ENCODE assay signal across 8 cellular contexts in the genomic region with DNA sequence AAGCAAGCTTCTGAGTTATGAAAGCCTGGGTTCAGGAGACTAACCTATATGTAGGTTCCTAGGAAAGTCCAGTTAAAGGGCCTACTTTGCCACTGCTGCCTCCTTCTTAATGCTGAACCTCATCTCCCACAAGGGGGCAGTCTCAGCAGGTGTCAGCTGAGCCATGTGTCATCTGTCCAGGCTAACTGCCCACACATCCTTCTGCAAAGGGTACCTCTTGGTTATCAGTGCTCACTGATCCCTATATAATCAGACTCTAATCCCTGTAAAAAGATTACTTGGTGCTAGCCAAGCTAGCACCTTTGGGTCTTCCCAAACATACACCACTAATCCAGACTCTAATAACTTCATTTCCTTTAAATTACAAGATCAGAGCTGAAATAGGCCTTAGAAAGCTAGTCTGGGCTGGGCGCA. TPM values are rescaled to one million over a fixed set of nuclear protein-coding genes. Genes with fewer than 3 reads are reported as not detected.
A peak's percentile ranks its signal among the peaks of the same experiment; 100 is the strongest.
DNase-seq lines count a peak whose midpoint lies in the region; ATAC-seq and TF ChIP-seq lines count a peak whose summit lies in the region.

No MANE protein-coding gene starts in this region.

- TF ChIP-seq EP300 in stomach (IDR thresholded peaks at IDR 0.05) = no peak

- H3K27me3 ChIP-seq in AG04450 (ENCODE audit: control insufficient read depth, insufficient read depth, low read length) (no peaks in the 10 kb centered on the region), lung (ENCODE audit: control insufficient read depth, insufficient read depth) (no peaks in the 10 kb centered on the region), stomach (no peaks in the 10 kb centered on the region)

- H3K27ac ChIP-seq in AG04450 (ENCODE audit: low read depth, low read length) (peak overlapping the region; percentile 3), coronary artery (no peak overlapping the region), lung (ENCODE audit: low read depth in 1 of 2, low read length in 1 of 2) (no peak overlapping the region), stomach (peak overlapping the region in 1 of 5 donors; percentile 5)

- no peak for TF ChIP-seq POLR2A in stomach (IDR thresholded peaks at IDR 0.05)

- H3K4me3 ChIP-seq in AG04450 (ENCODE audit: low read depth, low read length) = no peak overlapping the region
- H3K4me3 ChIP-seq in coronary artery = no peak overlapping the region
- no peak overlapping the region for H3K4me3 ChIP-seq in lung
- H3K4me3 ChIP-seq in stomach = no peak overlapping the region

- CTCF ChIA-PET in AG04450 (lab: Charles Lee) = interaction anchor here (0.6 to 4.2 kb wide), 11 partner anchors 9 to 164 kb away, joined by 3 to 49 read pairs (median 6); a partner anchor contains a TSS

- H3K36me3 ChIP-seq in lung (ENCODE audit: control insufficient read depth in 2 of 2, insufficient read depth in 2 of 2, low read length in 2 of 2) = peaks cover 48 to 58% of the 10 kb centered on the region in 2 donors
- H3K36me3 ChIP-seq in stomach = peaks cover 69 to 100% (median 97%) of the 10 kb centered on the region in 4 donors

- H3K9me3 ChIP-seq in AG04450 (ENCODE audit: control insufficient read depth, insufficient read depth, low read length) (no peaks in the 10 kb centered on the region), lung (ENCODE audit: control insufficient read depth in 2 of 2, insufficient read depth in 1 of 2, low read length in 1 of 2) (no peaks in the 10 kb centered on the region), stomach (no peaks in the 10 kb centered on the region)

- TF ChIP-seq CTCF in AG04450 (IDR thresholded peaks at IDR 0.05; ENCODE audit: low read depth, low read length) (peak; percentile 72), GM13977 (IDR thresholded peaks at IDR 0.05; ENCODE audit: extremely low read depth, insufficient read depth, missing control alignments) (peak; percentile 84), coronary artery (IDR thresholded peaks at IDR 0.05) (peak; percentile 31), lung (IDR thresholded peaks at IDR 0.05; ENCODE audit: control extremely low read depth, extremely low read depth) (peak; percentile 57), stomach (IDR thresholded peaks at IDR 0.05) (peak in 5 of 7 experiments; percentile 45 to 76 (median 57))

- in situ Hi-C loops in GM13977 (cut with MboI; ENCODE audit: low pct_unique_long_range_greater_than_20kb, low sequenced_read_pairs, unreplicated experiment) = no loop called here

- POLR2A ChIA-PET in AG04450 (lab: Yijun Ruan, JAX) = interaction anchor here (0.6 to 2.9 kb wide), 4 partner anchors 9 to 70 kb away, joined by 3 to 36 read pairs (median 6); a partner anchor contains a TSS

- H3K4me1 ChIP-seq in lung (ENCODE audit: control insufficient read depth in 2 of 2, insufficient read depth in 2 of 2, low read length in 2 of 2) (peaks cover 2 to 5% of the 10 kb centered on the region in 2 donors), stomach (peaks cover 7 to 53% (median 28%) of the 10 kb centered on the region in 4 donors)

- intact Hi-C loops in stomach (cut with DNase I; ENCODE audit: low total_unique reads) = no loop called here

- DNase-seq in AG04450 (ENCODE audit: low read depth, low spot score) (no peak), GM13977 (ENCODE audit: low spot score) (peak; percentile 58), NCI-H226 (peak; percentile 45), coronary artery (ENCODE audit: low spot score) (no peak), lung (ENCODE audit: low spot score) (peak; percentile 70), stomach (peak; percentile 73), OCI-M2 (lab: John Stamatoyannopoulos, UW; ENCODE audit: unreplicated experiment) (no peak)

- ATAC-seq in activated CD4-positive, CD25-positive, alpha-beta regulatory T cell treated with anti-CD3 and anti-CD28 coated beads, Interleukin-2, amount 50 U/mL, for 24 hours = peak; percentile 71 to 74
- ATAC-seq in lung (ENCODE audit: insufficient read depth, low FRiP score) = peak; percentile 57

- WGBS in lung, 2 donors = 88 to 97% methylated on average over 1 of the region's 1 CpG
- 79 to 97% (median 94%) methylated on average over 1 of the region's 1 CpG for WGBS in stomach, 5 donors

RNA-seq across cellular contexts. Expression of a gene that starts 9.0 kb away (rescaled TPM):
- polyA plus RNA-seq in AG04450 (2011; rRNA removed) = 988 and 1,110 TPM in 2 replicates
- 183 and 255 TPM in 2 replicates for polyA minus RNA-seq in AG04450 (2011; rRNA and poly(A)+ RNA removed)
- 100 to 1,000 TPM; 208 to 443 TPM for total RNA-seq in lung
- 100 to 1,000 TPM; 649 to 926 TPM for polyA plus RNA-seq in lung
- 100 to 1,000 TPM in 4 of 5 donors, 10 to 100 TPM in 1; 77.6 to 447 (median 187) TPM for total RNA-seq in stomach
- polyA plus RNA-seq in stomach = 100 to 1,000 TPM; 570 to 892 (median 660) TPM

RNA-seq across cellular contexts. Expression of a gene that starts 12.5 kb away (rescaled TPM):
- 4.4 and 4.5 TPM in 2 replicates for polyA plus RNA-seq in AG04450 (2011; rRNA removed)
- polyA minus RNA-seq in AG04450 (2011; rRNA and poly(A)+ RNA removed) = 12.4 and 18.7 TPM in 2 replicates
- total RNA-seq in lung = 1 to 10 TPM; 1.6 to 4.2 TPM
- polyA plus RNA-seq in lung = 1 to 10 TPM; 1.8 to 2.4 TPM
- 10 to 100 TPM in 1 of 5 donors, 1 to 10 TPM in 2, under 1 TPM in 2; 0.58 to 20.6 (median 1.6) TPM for total RNA-seq in stomach
- polyA plus RNA-seq in stomach = 1 to 10 TPM; 1.7 to 2.3 (median 1.7) TPM

RNA-seq across cellular contexts. Expression of a gene that starts 12.8 kb away (rescaled TPM):
- polyA plus RNA-seq in AG04450 (2011; rRNA removed) (0.89 and 1.0 TPM in 2 replicates), lung (1 to 10 TPM; 2.0 to 2.2 TPM), stomach (1 to 10 TPM; 1.2 to 2.6 (median 1.8) TPM)
- 0.87 and 1.6 TPM in 2 replicates for polyA minus RNA-seq in AG04450 (2011; rRNA and poly(A)+ RNA removed)
- total RNA-seq in lung (1 to 10 TPM in 1 of 2 donors, under 1 TPM in 1; 0.77 to 2.2 TPM), stomach (1 to 10 TPM in 1 of 5 donors, under 1 TPM in 1, not detected in 3; 0.18 to 2.7 TPM)

RNA-seq across cellular contexts. Expression of a gene that starts 21.7 kb away (rescaled TPM):
- 2.5 and 2.6 TPM in 2 replicates for polyA plus RNA-seq in AG04450 (2011; rRNA removed)
- polyA minus RNA-seq in AG04450 (2011; rRNA and poly(A)+ RNA removed) = 2.7 and 3.4 TPM in 2 replicates
- 1 to 10 TPM; 3.7 to 8.7 TPM for total RNA-seq in lung
- 1 to 10 TPM; 1.8 to 3.6 TPM for polyA plus RNA-seq in lung
- 10 to 100 TPM in 1 of 5 donors, 1 to 10 TPM in 3, not detected in 1; 2.8 to 11.2 (median 7.4) TPM for total RNA-seq in stomach
- polyA plus RNA-seq in stomach = 1 to 10 TPM; 3.5 to 4.0 (median 3.8) TPM

RNA-seq across cellular contexts. Expression of a gene that starts 38.0 kb away (rescaled TPM):
- 150 and 175 TPM in 2 replicates for polyA plus RNA-seq in AG04450 (2011; rRNA removed)
- 135 and 153 TPM in 2 replicates for polyA minus RNA-seq in AG04450 (2011; rRNA and poly(A)+ RNA removed)
- 100 to 1,000 TPM in 1 of 2 donors, 10 to 100 TPM in 1; 92.6 to 214 TPM for total RNA-seq in lung
- 100 to 1,000 TPM; 208 to 212 TPM for polyA plus RNA-seq in lung
- 100 to 1,000 TPM in 4 of 5 donors, 10 to 100 TPM in 1; 10.5 to 203 (median 141) TPM for total RNA-seq in stomach
- 100 to 1,000 TPM; 192 to 246 (median 212) TPM for polyA plus RNA-seq in stomach

Comparison
In these comparisons a context has a peak if more than half of its experiments do, and no peak if none do; other contexts are left out.
1. DNase-seq: peak in GM13977 (single experiment), NCI-H226 (single experiment), lung (single experiment) and stomach (single experiment); none in AG04450 (single experiment), coronary artery (single experiment) and OCI-M2 (single experiment).
2. CTCF ChIP-seq: peak in every context shown above with its lines; median percentile 84 in GM13977; 72 in AG04450; 57 in lung; 57 in stomach; 31 in coronary artery.